24 cellular contexts compared by ENCODE assay signal in the genomic region with DNA sequence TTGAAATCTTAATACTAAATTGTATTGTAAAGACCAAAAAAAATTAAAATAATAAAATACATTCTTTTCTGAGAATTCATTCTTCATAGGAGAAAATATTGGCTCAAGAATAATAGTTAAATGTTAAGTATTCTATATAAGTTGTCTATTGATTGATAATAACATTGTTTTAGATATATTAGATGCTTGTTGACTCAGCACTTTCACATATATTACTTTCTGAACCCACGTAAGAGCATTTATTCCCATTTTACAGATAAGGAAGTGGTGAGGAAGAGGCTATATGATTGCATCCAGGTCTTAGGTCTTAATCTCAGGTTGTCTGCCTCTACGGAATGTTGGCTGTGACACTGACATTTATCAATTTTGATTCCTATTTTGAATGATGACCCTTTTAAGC.
"Had no signal": no experiment of that assay in that cellular context is flagged by ENCODE, and none has a peak within 500 bp of the region (broad histone marks: within the 10 kb centered on the region; RNA-seq: fewer than 3 reads in every experiment).

No MANE protein-coding gene starts in this region.

- DNase-seq: hypothalamus; immature natural killer cell; left ventricle myocardium inferior; midbrain; mucosa of descending colon; naive thymus-derived CD4-positive, alpha-beta T cell; ovary; posterior cingulate gyrus; retina; right cardiac atrium; sigmoid colon; small intestine; stimulated activated CD4-positive, alpha-beta T cell treated with anti-CD3 and anti-CD28 coated beads, Interleukin-1b, Interleukin-23, amount 100 ng/mL, for 48 hours; stimulated activated CD4-positive, alpha-beta T cell treated with anti-CD3 and anti-CD28 coated beads, Interleukin-2, amount 100 ng/mL, for 48 hours; stimulated activated CD4-positive, alpha-beta T cell treated with anti-CD3 and anti-CD28 coated beads, Interleukin-4, amount 100 ng/mL, for 4 hours; stimulated activated CD8-positive, alpha-beta memory T cell treated with anti-CD3 and anti-CD28 coated beads, Interleukin-4, amount 100 ng/mL, for 48 hours; stimulated activated naive CD4-positive, alpha-beta T cell treated with Interleukin-2 at 50 U/mL for 16 hours; stimulated activated naive CD8-positive, alpha-beta T cell treated with anti-CD3 and anti-CD28 coated beads, Interleukin-15, amount 100 ng/mL, for 72 hours; substantia nigra; uterus had no signal

- H3K4me1 ChIP-seq: left ventricle myocardium inferior, prostate gland, tibial nerve, uterus had no signal

- ATAC-seq: mucosa of descending colon; naive thymus-derived CD4-positive, alpha-beta T cell; natural killer cell treated with Interleukin-12 subunit alpha and Interleukin-12 subunit beta and Interleukin-15 and Interleukin-18, amount 100 ng/mL, for 72 hours; right cardiac atrium; stimulated activated naive CD8-positive, alpha-beta T cell treated with anti-CD3 and anti-CD28 coated beads, Interleukin-15, amount 100 ng/mL, for 72 hours had no signal

- H3K9me3 ChIP-seq: mucosa of descending colon, ovary, prostate gland, sigmoid colon, tibial nerve, uterus had no signal

- H3K27me3 ChIP-seq: ovary, sigmoid colon, tibial nerve, uterus had no signal

- H3K4me3 ChIP-seq: left ventricle myocardium inferior, lung, mucosa of descending colon, ovary, prostate gland, sigmoid colon, tibial nerve, uterus had no signal

- H3K36me3 ChIP-seq: left ventricle myocardium inferior, ovary, prostate gland, sigmoid colon, tibial nerve, uterus had no signal

- H3K27ac ChIP-seq: left ventricle myocardium inferior, ovary, prostate gland, sigmoid colon, tibial nerve, uterus had no signal
